In the genomic region with DNA sequence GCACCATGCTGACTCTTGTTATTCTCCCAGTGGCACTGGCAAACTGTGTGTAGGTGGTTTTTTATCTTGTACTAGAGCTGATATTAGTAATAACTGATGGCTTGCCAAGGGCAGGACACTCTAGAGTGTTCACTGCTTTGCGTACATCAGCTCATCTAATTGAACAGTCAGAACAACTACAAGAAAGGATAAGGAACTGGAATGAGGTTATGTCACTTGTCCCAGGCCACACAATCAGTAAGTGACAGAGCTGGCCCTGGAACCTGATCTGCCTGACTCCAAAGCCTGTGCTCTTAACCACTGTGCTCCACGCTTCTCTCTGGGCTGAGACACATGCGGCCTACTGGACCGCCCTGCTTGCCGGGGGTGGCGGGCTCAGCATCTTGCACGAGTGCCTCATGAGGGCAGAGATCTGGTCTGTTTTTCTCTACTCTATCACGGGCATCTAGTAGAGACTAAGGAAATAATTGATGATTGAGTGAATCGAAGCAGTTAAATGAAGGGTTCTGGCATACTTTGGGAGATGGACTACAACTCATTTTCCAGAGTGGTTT, we compare ENCODE assay signal across 5 cellular contexts.
"Had no signal": no experiment of that assay in that cellular context is flagged by ENCODE, and none has a peak within 500 bp of the region (broad histone marks: within the 10 kb centered on the region; RNA-seq: fewer than 3 reads in every experiment).

No MANE protein-coding gene starts in this region.

- DNase-seq: H9, HCEC 1CT, KBM-7 had no signal

- H3K27ac Mint-ChIP-seq: GM23338, IgD-negative memory B cell had no signal

- H3K4me3 Mint-ChIP-seq: GM23338, H9 had no signal

- ATAC-seq: GM23338 had no signal

- H3K9me3 Mint-ChIP-seq: GM23338, H9, IgD-negative memory B cell had no signal

- H3K4me1 Mint-ChIP-seq: GM23338, H9, IgD-negative memory B cell had no signal

- H3K27me3 Mint-ChIP-seq: IgD-negative memory B cell had no signal

- H2AFZ ChIP-seq: GM23338 had no signal

- H3K4me2 ChIP-seq: GM23338 had no signal

- H3K4me3 ChIP-seq: GM23338 had no signal
